In the genomic region with DNA sequence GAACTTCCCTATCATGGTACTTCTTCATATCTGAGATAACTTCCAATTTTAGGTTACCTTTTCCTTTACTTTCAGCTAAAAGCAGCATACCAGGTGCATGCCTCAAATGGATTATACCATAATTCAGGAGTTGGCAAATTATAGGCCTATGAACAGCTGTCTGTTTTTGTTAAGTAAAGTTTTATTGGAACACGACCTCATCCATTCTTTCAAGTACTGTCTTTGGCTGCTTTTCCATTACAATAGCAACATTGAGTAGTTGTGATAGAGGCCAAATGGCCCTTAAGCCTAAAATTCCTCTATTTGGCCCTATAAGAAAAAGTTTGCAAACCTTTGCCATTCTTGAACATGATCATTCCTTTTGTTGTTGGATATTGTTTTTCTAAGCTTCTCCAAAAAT, we compare ENCODE assay signal across 29 cellular contexts.
"Had no signal": no experiment of that assay in that cellular context is flagged by ENCODE, and none has a peak within 500 bp of the region (broad histone marks: within the 10 kb centered on the region; RNA-seq: fewer than 3 reads in every experiment).

No MANE protein-coding gene starts in this region.

- H3K36me3 ChIP-seq: cardiac muscle cell had no signal

- ATAC-seq: activated CD8-positive, alpha-beta T cell treated with anti-CD3 and anti-CD28 coated beads for 36 hours; activated T-cell treated with anti-CD3 and anti-CD28 coated beads, Interleukin-2, amount 50 U/mL, for 72 hours; activated T-helper 17 cell treated with anti-CD3 and anti-CD28 coated beads, Interleukin-2, amount 50 U/mL, for 72 hours; Right ventricle myocardium inferior had no signal

- H3K9me3 Mint-ChIP-seq: activated CD4-positive, alpha-beta T cell treated with anti-CD3 and anti-CD28 coated beads, Interleukin-2, amount 10 ng/mL, durations not matched to agents 24 days and 14 days; activated CD8-positive, alpha-beta T cell treated with anti-CD3 and anti-CD28 coated beads for 36 hours; activated naive CD8-positive, alpha-beta T cell treated with anti-CD3 and anti-CD28 coated beads for 36 hours; activated T-cell treated with anti-CD3 and anti-CD28 coated beads, Interleukin-2, amount 50 U/mL, for 72 hours; activated T-helper 17 cell treated with anti-CD3 and anti-CD28 coated beads, Interleukin-2, amount 50 U/mL, for 72 hours had no signal

- H3K4me2 ChIP-seq: PC-9 had no signal

- H3K27ac Mint-ChIP-seq: activated CD4-positive, alpha-beta T cell treated with anti-CD3 and anti-CD28 coated beads, Interleukin-2, amount 10 ng/mL, durations not matched to agents 24 days and 14 days; activated CD8-positive, alpha-beta T cell treated with anti-CD3 and anti-CD28 coated beads for 36 hours; activated naive CD8-positive, alpha-beta T cell treated with anti-CD3 and anti-CD28 coated beads for 36 hours; activated T-cell treated with anti-CD3 and anti-CD28 coated beads, Interleukin-2, amount 50 U/mL, for 72 hours; activated T-helper 17 cell treated with anti-CD3 and anti-CD28 coated beads, Interleukin-2, amount 50 U/mL, for 72 hours had no signal

- H3K4me1 Mint-ChIP-seq: activated CD4-positive, alpha-beta T cell treated with anti-CD3 and anti-CD28 coated beads, Interleukin-2, amount 10 ng/mL, durations not matched to agents 24 days and 14 days; activated naive CD8-positive, alpha-beta T cell treated with anti-CD3 and anti-CD28 coated beads for 36 hours; activated T-helper 17 cell treated with anti-CD3 and anti-CD28 coated beads, Interleukin-2, amount 50 U/mL, for 72 hours had no signal

- H3K36me3 Mint-ChIP-seq: activated naive CD8-positive, alpha-beta T cell treated with anti-CD3 and anti-CD28 coated beads for 36 hours had no signal

- H3K27ac ChIP-seq: cardiac muscle cell, PC-9, RWPE1 had no signal

- H2AFZ ChIP-seq: PC-9 had no signal

- H3K27me3 Mint-ChIP-seq: activated CD8-positive, alpha-beta T cell treated with anti-CD3 and anti-CD28 coated beads for 36 hours; activated naive CD8-positive, alpha-beta T cell treated with anti-CD3 and anti-CD28 coated beads for 36 hours; activated T-helper 17 cell treated with anti-CD3 and anti-CD28 coated beads, Interleukin-2, amount 50 U/mL, for 72 hours had no signal

- DNase-seq: activated CD4-positive, alpha-beta T cell treated with anti-CD3 and anti-CD28 coated beads, Interleukin-2, amount 10 ng/mL, durations not matched to agents 24 days and 14 days; activated CD4-positive, alpha-beta T cell treated with anti-CD3 and anti-CD28 coated beads, Interleukin-2, amount 50 U/mL, for 4 hours; activated CD8-positive, alpha-beta T cell treated with anti-CD3 and anti-CD28 coated beads for 36 hours; activated effector memory CD4-positive, alpha-beta T cell treated with anti-CD3 and anti-CD28 coated beads, Interleukin-2, amount 50 U/mL, for 16 hours; activated naive CD4-positive, alpha-beta T cell; activated naive CD4-positive, alpha-beta T cell treated with anti-CD3 and anti-CD28 coated beads, Interleukin-2, amount 50 U/mL, for 16 hours; activated naive CD8-positive, alpha-beta T cell treated with anti-CD3 and anti-CD28 coated beads for 36 hours; activated T-cell treated with anti-CD3 and anti-CD28 coated beads, Interleukin-2, amount 50 U/mL, for 1 hour; activated T-cell treated with anti-CD3 and anti-CD28 coated beads, Interleukin-2, amount 50 U/mL, for 72 hours; amniotic stem cell; aorta; NCI-H1092 treated with DMSO at 0.1 percent for 48 hours; NCI-H1417; NCI-H146; NCI-H187; NCI-H2029 treated with DMSO at 0.1 percent for 48 hours; NCI-H2107; NCI-H2171; NCI-H510A treated with DMSO at 0.1 percent for 48 hours; NCI-H526 treated with DMSO at 0.1 percent for 48 hours; NCI-H774; NK-92 treated with Interleukin-12 subunit alpha and Interleukin-12 subunit beta, amount 100 ng/mL, for 24 hours; PC-9; SIG-M5; T1000 had no signal

- H3K4me3 ChIP-seq: cardiac muscle cell, PC-9 had no signal

- H3K27me3 ChIP-seq: cardiac muscle cell had no signal

- H3K4me3 Mint-ChIP-seq: activated CD4-positive, alpha-beta T cell treated with anti-CD3 and anti-CD28 coated beads, Interleukin-2, amount 10 ng/mL, durations not matched to agents 24 days and 14 days; activated CD8-positive, alpha-beta T cell treated with anti-CD3 and anti-CD28 coated beads for 36 hours; activated naive CD8-positive, alpha-beta T cell treated with anti-CD3 and anti-CD28 coated beads for 36 hours; activated T-cell treated with anti-CD3 and anti-CD28 coated beads, Interleukin-2, amount 50 U/mL, for 72 hours; activated T-helper 17 cell treated with anti-CD3 and anti-CD28 coated beads, Interleukin-2, amount 50 U/mL, for 72 hours had no signal
